In the genomic region with DNA sequence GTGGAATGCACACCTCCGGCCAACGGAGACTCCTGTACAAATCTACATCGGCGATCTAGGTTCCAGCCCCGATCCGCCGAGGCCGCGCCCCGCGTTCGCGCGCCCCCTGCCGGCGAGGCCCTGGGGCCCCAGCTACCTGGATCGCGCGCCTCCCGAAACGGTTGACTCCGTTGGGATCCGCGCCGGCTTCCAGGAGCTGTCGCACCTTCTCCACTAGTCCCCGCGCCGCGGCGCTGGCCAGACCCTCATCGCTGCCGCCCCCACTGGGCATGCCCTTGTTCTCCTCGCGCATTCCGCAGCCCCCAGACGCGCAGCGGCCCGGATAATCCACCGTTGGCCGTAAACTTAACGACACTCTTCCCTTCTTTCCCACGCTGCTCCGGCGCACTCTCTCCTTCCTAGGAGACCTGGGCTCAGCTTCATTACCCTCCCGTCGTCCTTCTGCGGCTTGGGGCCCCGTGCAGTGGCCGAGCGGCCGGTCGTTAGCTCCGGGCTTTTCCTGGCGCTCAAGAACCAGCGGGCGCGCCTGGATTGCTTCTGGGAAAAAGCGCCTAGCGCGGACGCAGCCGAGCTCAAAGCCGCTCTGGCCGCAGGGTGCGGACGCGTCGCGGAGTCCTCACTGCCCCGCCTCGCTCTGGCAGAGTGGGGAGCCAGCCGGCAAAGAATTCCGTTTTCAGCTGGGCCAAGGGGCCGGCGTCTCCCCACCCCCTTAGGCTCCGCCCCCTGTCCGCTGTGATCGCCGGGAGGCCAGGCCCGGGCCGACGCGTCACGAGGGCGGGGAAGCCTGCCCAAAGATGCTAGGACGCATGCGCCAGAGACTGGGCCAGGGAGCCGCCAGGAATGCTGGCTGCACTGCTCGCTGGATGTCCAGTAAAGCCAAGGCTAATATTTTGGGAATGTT, we compare ENCODE assay signal across 1 cellular context.
TF ChIP-seq lines count a peak whose summit lies in the region.

Gene CDKN2B (minus strand): TSS at position 644 of the 901 bp plus-strand sequence. CDS start 352 bp downstream, at position 292.

TF ChIP-seq in WTC11, 78 proteins besides CTCF, POLR2A, EP300 and RAD21 (continued from another document and continues in another):
- TF ChIP-seq GABPB1 (CRISPR knock-in tag; IDR thresholded peaks at IDR 0.05) (no peak), HMGA2 (CRISPR knock-in tag; IDR thresholded peaks at IDR 0.05) (no peak), ZNF138 (CRISPR knock-in tag; conservative IDR thresholded peaks at IDR 0.05) (no peak), E2F1 (CRISPR knock-in tag; IDR thresholded peaks at IDR 0.05) (no peak), CREB1 (CRISPR knock-in tag; IDR thresholded peaks at IDR 0.05) (no peak), JUN (CRISPR knock-in tag; IDR thresholded peaks at IDR 0.05) (no peak), ATF3 (CRISPR knock-in tag; conservative IDR thresholded peaks at IDR 0.05) (no peak), FOXP1 (CRISPR knock-in tag; IDR thresholded peaks at IDR 0.05; ENCODE audit: borderline replicate concordance) (peak; percentile 46; the same call in 1 of the 2 replicates), RORB (CRISPR knock-in tag; IDR thresholded peaks at IDR 0.05) (no peak), CBFB (CRISPR knock-in tag; IDR thresholded peaks at IDR 0.05; ENCODE audit: low read depth) (peak; percentile 12; the same call in 1 of the 2 replicates), TCF7 (CRISPR knock-in tag; IDR thresholded peaks at IDR 0.05; ENCODE audit: low read depth) (no peak), STAT6 (CRISPR knock-in tag; conservative IDR thresholded peaks at IDR 0.05; ENCODE audit: low read depth) (no peak), ZNF396 (CRISPR knock-in tag; IDR thresholded peaks at IDR 0.05; ENCODE audit: borderline replicate concordance) (no peak), ZBTB21 (CRISPR knock-in tag; IDR thresholded peaks at IDR 0.05; ENCODE audit: borderline replicate concordance) (no peak), RELA (CRISPR knock-in tag; IDR thresholded peaks at IDR 0.05; ENCODE audit: borderline replicate concordance) (no peak), NR3C1 (CRISPR knock-in tag; conservative IDR thresholded peaks at IDR 0.05; ENCODE audit: low read depth) (no peak), ZNF671 (CRISPR knock-in tag; IDR thresholded peaks at IDR 0.05) (no peak), MYBL2 (CRISPR knock-in tag; IDR thresholded peaks at IDR 0.05) (0 out of 2 replicates have a peak, but pooled peaks have one; percentile 38), SOX15 (CRISPR knock-in tag; IDR thresholded peaks at IDR 0.05) (no peak), FOXK1 (CRISPR knock-in tag; IDR thresholded peaks at IDR 0.05) (0 out of 2 replicates have a peak, but pooled peaks have one; percentile 42), SMAD3 (CRISPR knock-in tag; IDR thresholded peaks at IDR 0.05; ENCODE audit: borderline replicate concordance) (no peak), IRF2 (CRISPR knock-in tag; IDR thresholded peaks at IDR 0.05; ENCODE audit: borderline replicate concordance, low read depth) (no peak), GRHL2 (CRISPR knock-in tag; IDR thresholded peaks at IDR 0.05; ENCODE audit: insufficient replicate concordance, severe bottlenecking) (no peak), CDX4 (CRISPR knock-in tag; IDR thresholded peaks at IDR 0.05; ENCODE audit: borderline replicate concordance) (no peak), ZNF281 (CRISPR knock-in tag; IDR thresholded peaks at IDR 0.05) (no peak), AFF4 (CRISPR knock-in tag; IDR thresholded peaks at IDR 0.05; ENCODE audit: borderline replicate concordance) (no peak), ELF4 (CRISPR knock-in tag; IDR thresholded peaks at IDR 0.05; ENCODE audit: low read depth) (no peak)
- TF ChIP-seq, protein P1, sequence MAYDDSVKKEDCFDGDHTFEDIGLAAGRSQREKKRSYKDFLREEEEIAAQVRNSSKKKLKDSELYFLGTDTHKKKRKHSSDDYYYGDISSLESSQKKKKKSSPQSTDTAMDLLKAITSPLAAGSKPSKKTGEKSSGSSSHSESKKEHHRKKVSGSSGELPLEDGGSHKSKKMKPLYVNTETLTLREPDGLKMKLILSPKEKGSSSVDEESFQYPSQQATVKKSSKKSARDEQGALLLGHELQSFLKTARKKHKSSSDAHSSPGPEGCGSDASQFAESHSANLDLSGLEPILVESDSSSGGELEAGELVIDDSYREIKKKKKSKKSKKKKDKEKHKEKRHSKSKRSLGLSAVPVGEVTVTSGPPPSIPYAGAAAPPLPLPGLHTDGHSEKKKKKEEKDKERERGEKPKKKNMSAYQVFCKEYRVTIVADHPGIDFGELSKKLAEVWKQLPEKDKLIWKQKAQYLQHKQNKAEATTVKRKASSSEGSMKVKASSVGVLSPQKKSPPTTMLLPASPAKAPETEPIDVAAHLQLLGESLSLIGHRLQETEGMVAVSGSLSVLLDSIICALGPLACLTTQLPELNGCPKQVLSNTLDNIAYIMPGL (CRISPR knock-in tag; IDR thresholded peaks at IDR 0.05): peak; percentile 70; the same call in 1 of the 2 replicates
- TF ChIP-seq, protein P2, sequence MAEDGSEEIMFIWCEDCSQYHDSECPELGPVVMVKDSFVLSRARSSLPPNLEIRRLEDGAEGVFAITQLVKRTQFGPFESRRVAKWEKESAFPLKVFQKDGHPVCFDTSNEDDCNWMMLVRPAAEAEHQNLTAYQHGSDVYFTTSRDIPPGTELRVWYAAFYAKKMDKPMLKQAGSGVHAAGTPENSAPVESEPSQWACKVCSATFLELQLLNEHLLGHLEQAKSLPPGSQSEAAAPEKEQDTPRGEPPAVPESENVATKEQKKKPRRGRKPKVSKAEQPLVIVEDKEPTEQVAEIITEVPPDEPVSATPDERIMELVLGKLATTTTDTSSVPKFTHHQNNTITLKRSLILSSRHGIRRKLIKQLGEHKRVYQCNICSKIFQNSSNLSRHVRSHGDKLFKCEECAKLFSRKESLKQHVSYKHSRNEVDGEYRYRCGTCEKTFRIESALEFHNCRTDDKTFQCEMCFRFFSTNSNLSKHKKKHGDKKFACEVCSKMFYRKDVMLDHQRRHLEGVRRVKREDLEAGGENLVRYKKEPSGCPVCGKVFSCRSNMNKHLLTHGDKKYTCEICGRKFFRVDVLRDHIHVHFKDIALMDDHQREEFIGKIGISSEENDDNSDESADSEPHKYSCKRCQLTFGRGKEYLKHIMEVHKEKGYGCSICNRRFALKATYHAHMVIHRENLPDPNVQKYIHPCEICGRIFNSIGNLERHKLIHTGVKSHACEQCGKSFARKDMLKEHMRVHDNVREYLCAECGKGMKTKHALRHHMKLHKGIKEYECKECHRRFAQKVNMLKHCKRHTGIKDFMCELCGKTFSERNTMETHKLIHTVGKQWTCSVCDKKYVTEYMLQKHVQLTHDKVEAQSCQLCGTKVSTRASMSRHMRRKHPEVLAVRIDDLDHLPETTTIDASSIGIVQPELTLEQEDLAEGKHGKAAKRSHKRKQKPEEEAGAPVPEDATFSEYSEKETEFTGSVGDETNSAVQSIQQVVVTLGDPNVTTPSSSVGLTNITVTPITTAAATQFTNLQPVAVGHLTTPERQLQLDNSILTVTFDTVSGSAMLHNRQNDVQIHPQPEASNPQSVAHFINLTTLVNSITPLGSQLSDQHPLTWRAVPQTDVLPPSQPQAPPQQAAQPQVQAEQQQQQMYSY (CRISPR knock-in tag; IDR thresholded peaks at IDR 0.05): peak; percentile 88
- TF ChIP-seq, protein P3, sequence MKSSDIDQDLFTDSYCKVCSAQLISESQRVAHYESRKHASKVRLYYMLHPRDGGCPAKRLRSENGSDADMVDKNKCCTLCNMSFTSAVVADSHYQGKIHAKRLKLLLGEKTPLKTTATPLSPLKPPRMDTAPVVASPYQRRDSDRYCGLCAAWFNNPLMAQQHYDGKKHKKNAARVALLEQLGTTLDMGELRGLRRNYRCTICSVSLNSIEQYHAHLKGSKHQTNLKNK (CRISPR knock-in tag; IDR thresholded peaks at IDR 0.05): no peak
- TF ChIP-seq, protein P4, sequence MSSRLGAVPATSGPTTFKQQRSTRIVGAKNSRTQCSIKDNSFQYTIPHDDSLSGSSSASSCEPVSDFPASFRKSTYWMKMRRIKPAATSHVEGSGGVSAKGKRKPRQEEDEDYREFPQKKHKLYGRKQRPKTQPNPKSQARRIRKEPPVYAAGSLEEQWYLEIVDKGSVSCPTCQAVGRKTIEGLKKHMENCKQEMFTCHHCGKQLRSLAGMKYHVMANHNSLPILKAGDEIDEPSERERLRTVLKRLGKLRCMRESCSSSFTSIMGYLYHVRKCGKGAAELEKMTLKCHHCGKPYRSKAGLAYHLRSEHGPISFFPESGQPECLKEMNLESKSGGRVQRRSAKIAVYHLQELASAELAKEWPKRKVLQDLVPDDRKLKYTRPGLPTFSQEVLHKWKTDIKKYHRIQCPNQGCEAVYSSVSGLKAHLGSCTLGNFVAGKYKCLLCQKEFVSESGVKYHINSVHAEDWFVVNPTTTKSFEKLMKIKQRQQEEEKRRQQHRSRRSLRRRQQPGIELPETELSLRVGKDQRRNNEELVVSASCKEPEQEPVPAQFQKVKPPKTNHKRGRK (CRISPR knock-in tag; IDR thresholded peaks at IDR 0.05; ENCODE audit: borderline replicate concordance): no peak
